In the genomic region with DNA sequence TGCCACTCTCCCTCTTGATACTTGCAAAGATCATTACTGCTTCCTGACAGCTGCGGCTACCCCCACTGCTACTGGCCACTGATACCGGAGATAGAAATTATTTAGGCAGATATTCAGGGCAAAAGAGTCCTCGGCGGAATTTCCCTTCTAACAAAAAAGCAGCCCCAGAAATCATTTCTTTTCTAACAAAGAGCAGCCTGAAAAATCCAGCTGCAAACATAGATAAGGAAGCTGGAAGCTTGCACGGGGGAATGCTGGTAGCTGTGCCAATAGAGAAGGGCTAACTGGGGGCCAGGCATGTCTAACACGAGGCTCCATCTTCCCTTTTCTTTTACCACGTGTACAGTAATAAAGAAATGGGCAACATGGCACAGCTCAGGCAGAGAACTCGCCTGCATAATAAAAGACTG, we compare ENCODE assay signal across 1 cellular context.
TF ChIP-seq lines count a peak whose summit lies in the region.

No MANE protein-coding gene starts in this region.

TF ChIP-seq in endothelial cell of umbilical vein, 7 proteins besides CTCF, POLR2A, EP300 and RAD21:
- TF ChIP-seq FOS (IDR thresholded peaks at IDR 0.05; ENCODE audit: borderline replicate concordance, insufficient read depth, low read length) (no peak), GATA2 (IDR thresholded peaks at IDR 0.05; ENCODE audit: insufficient read depth, insufficient read length, low read depth, low read length) (no peak), MYC (IDR thresholded peaks at IDR 0.05; ENCODE audit: low read depth, low read length) (no peak), JUN (IDR thresholded peaks at IDR 0.05; ENCODE audit: borderline replicate concordance, insufficient read depth, insufficient read length, low read depth) (no peak), EZH2 (IDR thresholded peaks at IDR 0.05; ENCODE audit: borderline replicate concordance, low read depth, low read length, severe bottlenecking) (no peak), POLR2AphosphoS5 (IDR thresholded peaks at IDR 0.05; ENCODE audit: insufficient read depth, low read depth, low read length) (no peak)
- TF ChIP-seq, protein P1, sequence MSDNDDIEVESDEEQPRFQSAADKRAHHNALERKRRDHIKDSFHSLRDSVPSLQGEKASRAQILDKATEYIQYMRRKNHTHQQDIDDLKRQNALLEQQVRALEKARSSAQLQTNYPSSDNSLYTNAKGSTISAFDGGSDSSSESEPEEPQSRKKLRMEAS (IDR thresholded peaks at IDR 0.05; ENCODE audit: insufficient read depth, insufficient read length): no peak
